Comparison of ENCODE assay signal across 2 cellular contexts in genomic region chr5:154478224-154478565, GRCh38.
TF ChIP-seq lines count a peak whose summit lies in the region.

HAND1 (minus strand) TSS chr5:154478227; CDS start chr5:154478008, 219 bp downstream.

TF ChIP-seq in GM12878, 131 proteins besides CTCF, POLR2A, EP300 and RAD21:
- no peak for TF ChIP-seq CREB1 (IDR thresholded peaks at IDR 0.05; ENCODE audit: low read depth)
- TF ChIP-seq MTA3 (IDR thresholded peaks at IDR 0.05; ENCODE audit: borderline replicate concordance, low read length) = no peak
- no peak for TF ChIP-seq POU2F2 (IDR thresholded peaks at IDR 0.05; ENCODE audit: borderline replicate concordance, low read depth, low read length)
- TF ChIP-seq BACH1 (IDR thresholded peaks at IDR 0.05; ENCODE audit: borderline replicate concordance) = no peak
- TF ChIP-seq ETV6 (conservative IDR thresholded peaks at IDR 0.05 in 1 of 2, IDR thresholded peaks at IDR 0.05 in 1 of 2; ENCODE audit: borderline replicate concordance in 1 of 2, low read depth in 1 of 2) = no peak
- TF ChIP-seq USF2 (IDR thresholded peaks at IDR 0.05; ENCODE audit: borderline replicate concordance, low read depth, low read length) = no peak
- no peak for TF ChIP-seq CEBPB (IDR thresholded peaks at IDR 0.05; ENCODE audit: borderline replicate concordance in 1 of 2, low read depth in 2 of 2, low read length in 2 of 2)

TF ChIP-seq in HepG2, 621 proteins besides CTCF, POLR2A, EP300 and RAD21:
- no peak for TF ChIP-seq TBX3 (IDR thresholded peaks at IDR 0.05; ENCODE audit: borderline replicate concordance)
- TF ChIP-seq JUND (CRISPR knock-in tag; IDR thresholded peaks at IDR 0.05) = no peak
- TF ChIP-seq UBTF (CRISPR knock-in tag; IDR thresholded peaks at IDR 0.05) = 0 out of 2 replicates have a peak, but pooled peaks have one; percentile 0
- no peak for TF ChIP-seq PAF1 (CRISPR knock-in tag; IDR thresholded peaks at IDR 0.05)
